8 cellular contexts compared by ENCODE assay signal in genomic region chr19:1942078-1942933, GRCh38. TPM values are rescaled to one million over a fixed set of nuclear protein-coding genes. Genes with fewer than 3 reads are reported as not detected.
DNase-seq lines count a peak whose midpoint lies in the region; ATAC-seq, FAIRE-seq and TF ChIP-seq lines count a peak whose summit lies in the region.

No MANE protein-coding gene starts in this region.

- intact Hi-C loops in lower lobe of right lung (cut with DNase I) = no loop called here

- no peaks in the 10 kb centered on the region for H3K36me3 ChIP-seq in lower lobe of right lung

- no peaks in the 10 kb centered on the region for H3K27me3 Mint-ChIP-seq in activated CD8-positive, alpha-beta T cell treated with anti-CD3 and anti-CD28 coated beads, Interleukin-2, amount 10 ng/mL, durations not matched to agents 7 days and 5 days (ENCODE audit: low read depth)

- peak; percentile 54 for ATAC-seq in activated CD8-positive, alpha-beta T cell treated with anti-CD3 and anti-CD28 coated beads, Interleukin-2, amount 10 ng/mL, durations not matched to agents 7 days and 5 days
- ATAC-seq in lower lobe of right lung = peak; percentile 67 to 69
- ATAC-seq in GM21390 (IDR thresholded peaks at IDR 0.05; ENCODE audit: unreplicated experiment) = no peak

- peaks cover 23% of the 10 kb centered on the region for H3K36me3 Mint-ChIP-seq in activated CD8-positive, alpha-beta T cell treated with anti-CD3 and anti-CD28 coated beads, Interleukin-2, amount 10 ng/mL, durations not matched to agents 7 days and 5 days (ENCODE audit: low read depth)

- H3K27me3 ChIP-seq in lower lobe of right lung (ENCODE audit: low read depth) = no peaks in the 10 kb centered on the region

- peak overlapping the region; percentile 96 for H3K27ac Mint-ChIP-seq in activated CD8-positive, alpha-beta T cell treated with anti-CD3 and anti-CD28 coated beads, Interleukin-2, amount 10 ng/mL, durations not matched to agents 7 days and 5 days

- CTCF ChIA-PET in activated CD8-positive, alpha-beta T cell treated with anti-CD3 and anti-CD28 coated beads, Interleukin-2, amount 10 ng/mL, durations not matched to agents 7 days and 5 days (lab: Charles Lee) = interaction anchor here (0.6 to 1.5 kb wide), 4 partner anchors 45 to 128 kb away, joined by 3 to 5 read pairs (median 3); no protein-coding TSS in a partner anchor

- H3K4me1 Mint-ChIP-seq in activated CD8-positive, alpha-beta T cell treated with anti-CD3 and anti-CD28 coated beads, Interleukin-2, amount 10 ng/mL, durations not matched to agents 7 days and 5 days (ENCODE audit: low read depth) = peaks cover 39% of the 10 kb centered on the region

- peak overlapping the region; percentile 66 for H3K4me3 ChIP-seq in lower lobe of right lung

- TF ChIP-seq CTCF in lower lobe of right lung (IDR thresholded peaks at IDR 0.05) = no peak

- H3K4me1 ChIP-seq in lower lobe of right lung = peaks cover 43% of the 10 kb centered on the region

- no peaks in the 10 kb centered on the region for H3K9me3 Mint-ChIP-seq in activated CD8-positive, alpha-beta T cell treated with anti-CD3 and anti-CD28 coated beads, Interleukin-2, amount 10 ng/mL, durations not matched to agents 7 days and 5 days (ENCODE audit: insufficient read depth)

- FAIRE-seq in GM19239 (lab: Jason Lieb, UNC) = peak; percentile 96

- POLR2A ChIA-PET in activated CD8-positive, alpha-beta T cell treated with anti-CD3 and anti-CD28 coated beads, Interleukin-2, amount 10 ng/mL, durations not matched to agents 7 days and 5 days (lab: Charles Lee) = interaction anchor here (0.6 to 1.4 kb wide), 6 partner anchors 25 to 411 kb away, joined by 3 to 5 read pairs (median 3); partner anchors contain the start of gene AP3D1

- H3K9me3 ChIP-seq in lower lobe of right lung = no peaks in the 10 kb centered on the region

- peak overlapping the region; percentile 99 for H3K4me3 Mint-ChIP-seq in activated CD8-positive, alpha-beta T cell treated with anti-CD3 and anti-CD28 coated beads, Interleukin-2, amount 10 ng/mL, durations not matched to agents 7 days and 5 days

- DNase-seq in Ammon's horn (ENCODE audit: low spot score) = peak; percentile 69
- DNase-seq in GM19239 (ENCODE audit: insufficient read length, low spot score) = peak; percentile 82
- peak; percentile 62 for DNase-seq in NCI-H345 (lab: John Stamatoyannopoulos, UW)
- peak; percentile 84 for DNase-seq in activated CD8-positive, alpha-beta T cell treated with anti-CD3 and anti-CD28 coated beads, Interleukin-2, amount 10 ng/mL, durations not matched to agents 7 days and 5 days
- peak; percentile 91 for DNase-seq in ecto neural progenitor cell (ENCODE audit: low spot score)
- DNase-seq in lower lobe of right lung = peak; percentile 87
- peak; percentile 64 for DNase-seq in stimulated activated CD8-positive, alpha-beta memory T cell treated with anti-CD3 and anti-CD28 coated beads, Interleukin-12 subunit alpha, Interleukin-12 subunit beta, amount 100 ng/mL, for 1 hour (ENCODE audit: low read depth)

- peak overlapping the region; percentile 86 for H3K27ac ChIP-seq in lower lobe of right lung

RNA-seq across cellular contexts. Expression of gene CSNK1G2, which starts 1.3 kb away (rescaled TPM):
- 100 to 1,000 TPM; 103 to 105 TPM for total RNA-seq in activated CD8-positive, alpha-beta T cell treated with anti-CD3 and anti-CD28 coated beads, Interleukin-2, amount 10 ng/mL, durations not matched to agents 7 days and 5 days
- total RNA-seq in lower lobe of right lung = 55.4 TPM

RNA-seq across cellular contexts. Expression of gene ADAT3, which starts 37.1 kb away (rescaled TPM):
- 10 to 100 TPM in 1 of 2 experiments, 1 to 10 TPM in 1; 9.9 to 11.0 TPM for total RNA-seq in activated CD8-positive, alpha-beta T cell treated with anti-CD3 and anti-CD28 coated beads, Interleukin-2, amount 10 ng/mL, durations not matched to agents 7 days and 5 days
- total RNA-seq in lower lobe of right lung = 6.2 TPM

RNA-seq across cellular contexts. Expression of gene SCAMP4, which starts 37.1 kb away (rescaled TPM):
- 10 to 100 TPM; 29.9 to 37.2 TPM for total RNA-seq in activated CD8-positive, alpha-beta T cell treated with anti-CD3 and anti-CD28 coated beads, Interleukin-2, amount 10 ng/mL, durations not matched to agents 7 days and 5 days
- total RNA-seq in lower lobe of right lung = 65.0 TPM

RNA-seq across cellular contexts. Expression of gene ABHD17A, which starts 57.0 kb away (rescaled TPM):
- 100 to 1,000 TPM; 181 to 196 TPM for total RNA-seq in activated CD8-positive, alpha-beta T cell treated with anti-CD3 and anti-CD28 coated beads, Interleukin-2, amount 10 ng/mL, durations not matched to agents 7 days and 5 days
- total RNA-seq in lower lobe of right lung = 76.4 TPM
